8 cellular contexts compared by ENCODE assay signal in genomic region chr19:39052243-39052746, GRCh38.
DNase-seq lines count a peak whose midpoint lies in the region; TF ChIP-seq lines count a peak whose summit lies in the region.

No MANE protein-coding gene starts in this region.

- H3K27ac ChIP-seq in neutrophil (no peak overlapping the region), substantia nigra (ENCODE audit: low read depth, low read length, poor library complexity, severe bottlenecking) (peak overlapping the region; percentile 98)

- no peaks in the 10 kb centered on the region for H3K27me3 ChIP-seq in neutrophil

- peak; percentile 53 for TF ChIP-seq CTCF in neutrophil (IDR thresholded peaks at IDR 0.05)

- H3K4me3 ChIP-seq in neutrophil (ENCODE audit: low read depth in 1 of 2, low read length in 1 of 2) = no peak overlapping the region

- no peaks in the 10 kb centered on the region for H3K36me3 ChIP-seq in neutrophil

- no peaks in the 10 kb centered on the region for H3K4me1 ChIP-seq in neutrophil (ENCODE audit: control insufficient read depth in 1 of 2, insufficient read depth in 1 of 2, low read depth in 1 of 2, low read length in 1 of 2)

- no peaks in the 10 kb centered on the region for H3K9me3 ChIP-seq in neutrophil

- DNase-seq in NCI-H2081 (lab: John Stamatoyannopoulos, UW) (peak; percentile 2 to 22), NCI-H2081 treated with DMSO at 0.1 percent for 48 hours (lab: John Stamatoyannopoulos, UW) (no peak), OCI-M2 (lab: John Stamatoyannopoulos, UW; ENCODE audit: unreplicated experiment) (peak; percentile 49), fibroblast of peridontal ligament (ENCODE audit: extremely low read depth) (peak; percentile 46), substantia nigra (lab: John Stamatoyannopoulos, UW) (peak in 48 of 49 donors; percentile 27 to 89 (median 64)), DMS114 treated with DMSO at 0.1 percent for 48 hours (lab: John Stamatoyannopoulos, UW; ENCODE audit: unreplicated experiment) (no peak)
- DNase-seq in activated T-cell treated with anti-CD3 and anti-CD28 coated beads, Interleukin-2, amount 50 U/mL, for 48 hours = peak; percentile 69 to 81

Comparison
In these comparisons a context has a peak if more than half of its experiments do, and no peak if none do; other contexts are left out.
1. DNase-seq: peak in NCI-H2081 (2 of 2), OCI-M2 (single experiment), activated T-cell treated with anti-CD3 and anti-CD28 coated beads, Interleukin-2, amount 50 U/mL, for 48 hours (2 of 2), fibroblast of peridontal ligament (single experiment) and substantia nigra (48 of 49); none in NCI-H2081 treated with DMSO at 0.1 percent for 48 hours (single experiment) and DMS114 treated with DMSO at 0.1 percent for 48 hours (single experiment).